19 cellular contexts compared by ENCODE assay signal in genomic region chr5:31364881-31365636, GRCh38.
DNase-seq lines count a peak whose midpoint lies in the region; ATAC-seq, FAIRE-seq and TF ChIP-seq lines count a peak whose summit lies in the region.
"Had no signal": no experiment of that assay in that cellular context is flagged by ENCODE, and none has a peak within 500 bp of the region (broad histone marks: within the 10 kb centered on the region; RNA-seq: fewer than 3 reads in every experiment).

No MANE protein-coding gene starts in this region.

- ATAC-seq in HG03442 (IDR thresholded peaks at IDR 0.05; ENCODE audit: unreplicated experiment) = no peak
- ATAC-seq: activated CD8-positive, alpha-beta T cell treated with anti-CD3 and anti-CD28 coated beads for 36 hours; activated T-cell treated with anti-CD3 and anti-CD28 coated beads, Interleukin-2, amount 50 U/mL, for 72 hours; gastroesophageal sphincter; WTC11 had no signal

- TF ChIP-seq CTCF in AG10803 (conservative IDR thresholded peaks at IDR 0.05; ENCODE audit: low read length) = no peak
- no peak for TF ChIP-seq CTCF in bronchial epithelial cell (IDR thresholded peaks at IDR 0.05; ENCODE audit: insufficient read depth, low read length, severe bottlenecking)
- TF ChIP-seq CTCF in D721Med (IDR thresholded peaks at IDR 0.05; ENCODE audit: insufficient read depth, missing control alignments) = no peak

- DNase-seq in AG10803 (ENCODE audit: low read depth) (peak; percentile 91), M059J (ENCODE audit: low read depth) (peak; percentile 80), bronchial epithelial cell (ENCODE audit: low read depth) (peak; percentile 10), kidney tubule cell (ENCODE audit: low spot score) (peak; percentile 77), posterior vena cava (ENCODE audit: low spot score) (no peak), D721Med (ENCODE audit: insufficient read length, low spot score) (no peak)
- no peak for DNase-seq in stimulated activated CD8-positive, alpha-beta memory T cell treated with anti-CD3 and anti-CD28 coated beads, Interleukin-4, amount 100 ng/mL, for 48 hours
- DNase-seq: activated CD8-positive, alpha-beta T cell treated with anti-CD3 and anti-CD28 coated beads for 36 hours; activated naive CD8-positive, alpha-beta T cell treated with anti-CD3 and anti-CD28 coated beads for 36 hours; activated T-cell treated with anti-CD3 and anti-CD28 coated beads, Interleukin-2, amount 50 U/mL, for 72 hours; GF-D8; NCI-H1417 treated with DMSO at 0.1 percent for 48 hours; sigmoid colon; stimulated activated CD4-positive, alpha-beta T cell treated with anti-CD3 and anti-CD28 coated beads, Interleukin-2, amount 100 ng/mL, for 24 hours; T-helper 1 cell had no signal

- no peaks in the 10 kb centered on the region for H3K27me3 ChIP-seq in bronchial epithelial cell (ENCODE audit: control insufficient read depth, insufficient read depth, low read length)
- H3K27me3 ChIP-seq: gastroesophageal sphincter, sigmoid colon had no signal

- no peak overlapping the region for H3K4me3 ChIP-seq in AG10803 (ENCODE audit: low read length)
- H3K4me3 ChIP-seq in bronchial epithelial cell (ENCODE audit: low read depth, low read length) = no peak overlapping the region
- H3K4me3 ChIP-seq: gastroesophageal sphincter, sigmoid colon had no signal

- intact Hi-C loops in posterior vena cava (cut with DNase I) = no loop called here

- FAIRE-seq in bronchial epithelial cell (lab: Jason Lieb, UNC) (no peak), D721Med (lab: Jason Lieb, UNC) (no peak)
- FAIRE-seq: H1 had no signal

- H3K36me3 ChIP-seq in bronchial epithelial cell (ENCODE audit: control insufficient read depth, insufficient read depth, low read length) = no peaks in the 10 kb centered on the region
- H3K36me3 ChIP-seq: gastroesophageal sphincter, sigmoid colon had no signal

Comparison
In these comparisons a context has a peak if more than half of its experiments do, and no peak if none do; other contexts are left out.
1. DNase-seq: peak in AG10803 (single experiment), M059J (single experiment), bronchial epithelial cell (single experiment) and kidney tubule cell (single experiment); none in posterior vena cava (single experiment), D721Med (single experiment) and stimulated activated CD8-positive, alpha-beta memory T cell treated with anti-CD3 and anti-CD28 coated beads, Interleukin-4, amount 100 ng/mL, for 48 hours (single experiment).